Comparison of ENCODE assay signal across 8 cellular contexts in the genomic region with DNA sequence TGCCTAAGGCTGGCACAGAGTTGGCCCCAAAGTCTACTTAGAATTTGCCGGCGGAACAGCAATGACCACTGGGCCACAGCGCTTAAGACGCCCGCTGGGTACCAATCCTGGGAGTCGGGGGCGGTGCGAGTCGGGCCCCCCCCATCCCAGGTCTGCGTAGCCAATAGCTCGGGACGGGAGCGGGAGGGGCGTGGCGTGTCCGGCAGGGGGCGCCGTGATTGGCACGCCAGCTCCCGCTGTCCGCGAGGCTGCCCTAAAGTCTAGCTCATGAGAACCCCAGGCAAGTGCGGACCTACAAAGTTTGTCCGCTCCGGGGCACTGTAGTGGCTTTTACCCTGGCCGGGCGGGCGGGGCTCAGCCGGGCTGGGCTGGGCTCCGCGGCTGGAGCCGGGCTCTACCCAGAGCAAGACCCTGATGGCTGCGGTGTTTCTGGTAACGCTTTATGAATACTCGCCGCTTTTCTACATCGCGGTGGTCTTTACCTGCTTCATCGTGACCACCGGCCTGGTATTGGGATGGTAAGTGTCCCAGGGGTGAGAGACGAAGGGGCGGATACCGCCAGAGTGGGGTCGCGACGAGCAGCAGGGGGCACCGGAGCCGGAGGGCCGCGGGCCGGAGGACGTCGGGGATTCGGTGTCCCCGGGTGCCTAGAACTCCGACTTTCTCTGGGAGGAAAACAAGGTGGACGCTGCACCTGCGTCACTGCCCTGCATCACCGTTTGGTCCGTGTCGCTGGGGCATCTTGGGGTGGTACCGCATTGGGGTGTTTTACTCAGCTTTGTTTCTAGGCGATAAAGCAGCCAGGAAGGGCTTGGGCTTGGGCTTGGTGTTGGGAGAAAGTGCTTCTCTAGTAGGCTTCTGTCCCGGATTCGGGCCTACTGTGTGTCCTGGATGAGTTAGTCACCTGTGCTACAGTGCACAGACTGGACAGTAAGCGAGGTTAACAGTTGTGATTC. TPM values are rescaled to one million over a fixed set of nuclear protein-coding genes. Genes with fewer than 3 reads are reported as not detected.
A peak's percentile ranks its signal among the peaks of the same experiment; 100 is the strongest.
DNase-seq lines count a peak whose midpoint lies in the region; ATAC-seq and TF ChIP-seq lines count a peak whose summit lies in the region.

A gene with protein sequence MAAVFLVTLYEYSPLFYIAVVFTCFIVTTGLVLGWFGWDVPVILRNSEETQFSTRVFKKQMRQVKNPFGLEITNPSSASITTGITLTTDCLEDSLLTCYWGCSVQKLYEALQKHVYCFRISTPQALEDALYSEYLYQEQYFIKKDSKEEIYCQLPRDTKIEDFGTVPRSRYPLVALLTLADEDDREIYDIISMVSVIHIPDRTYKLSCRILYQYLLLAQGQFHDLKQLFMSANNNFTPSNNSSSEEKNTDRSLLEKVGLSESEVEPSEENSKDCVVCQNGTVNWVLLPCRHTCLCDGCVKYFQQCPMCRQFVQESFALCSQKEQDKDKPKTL (plus strand): TSS at position 361 of the 956 bp plus-strand sequence. CDS start 54 bp downstream, at position 415.

- TF ChIP-seq CTCF in WERI-Rb-1 (IDR thresholded peaks at IDR 0.05; ENCODE audit: low read depth, low read length) (peak; percentile 46), mammary epithelial cell (conservative IDR thresholded peaks at IDR 0.05 in 1 of 2, IDR thresholded peaks at IDR 0.05 in 1 of 2; ENCODE audit: extremely low read depth in 1 of 2, insufficient read depth in 1 of 2, low read depth in 1 of 2, low read length in 2 of 2) (peak in 1 of 2 donors; percentile 49), smooth muscle cell (IDR thresholded peaks at IDR 0.05; ENCODE audit: borderline replicate concordance, insufficient read depth, poor library complexity, severe bottlenecking) (peak; percentile 56)

- dilution Hi-C loops in mammary epithelial cell (cut with HindIII; ENCODE audit: low sequenced_read_pairs), result loop anchor here (5.0 kb wide), 1 partner anchor 83 kb away; no protein-coding TSS in a partner anchor

- ATAC-seq in GM18907 (IDR thresholded peaks at IDR 0.05; ENCODE audit: unreplicated experiment) (peak; percentile 96), HG03159 (IDR thresholded peaks at IDR 0.05; ENCODE audit: unreplicated experiment) (peak; percentile 94)

- WGBS in mammary epithelial cell (ENCODE audit: low coverage, missing lambda C conversion rate), result 1% methylated on average over 41 of the region's 66 CpGs
- WGBS in smooth muscle cell (ENCODE audit: low lambda C conversion rate), result 1% methylated on average over 65 of the region's 66 CpGs

- H3K9me3 ChIP-seq in WERI-Rb-1 (ENCODE audit: severe bottlenecking) (no peaks in the 10 kb centered on the region), mammary epithelial cell (replicated peaks; ENCODE audit: insufficient read depth, low read length) (no peaks in the 10 kb centered on the region), smooth muscle cell (replicated peaks; ENCODE audit: low read depth) (no peaks in the 10 kb centered on the region)

- H3K4me2 ChIP-seq in mammary epithelial cell (ENCODE audit: insufficient read depth, low read depth, low read length), result peak within 1 kb of the TSS; percentile 90
- peak within 1 kb of the TSS; percentile 95 for H3K4me2 ChIP-seq in smooth muscle cell

- peak; percentile 98 for DNase-seq in AG08396 (ENCODE audit: low spot score)
- peak; percentile 98 for DNase-seq in NCI-H2227 (lab: John Stamatoyannopoulos, UW; ENCODE audit: unreplicated experiment)
- peak; percentile 99 for DNase-seq in WERI-Rb-1
- peak; percentile 98 for DNase-seq in mammary epithelial cell
- DNase-seq in iPS-NIHi11 (ENCODE audit: low spot score), result peak; percentile 98
- DNase-seq in smooth muscle cell (lab: John Stamatoyannopoulos, UW; ENCODE audit: unreplicated experiment), result peak; percentile 90

- H3F3A ChIP-seq in smooth muscle cell (ENCODE audit: low read depth), result no peaks in the 10 kb centered on the region

- peak within 1 kb of the TSS; percentile 91 for H3K4me3 ChIP-seq in WERI-Rb-1 (ENCODE audit: low read depth, low read length)
- H3K4me3 ChIP-seq in mammary epithelial cell (replicated peaks in 1 of 3; ENCODE audit: insufficient read depth in 1 of 3, low read depth in 2 of 3, low read length in 3 of 3), result peak within 1 kb of the TSS; percentile 90 to 97 (median 96)
- H3K4me3 ChIP-seq in smooth muscle cell, result peak within 1 kb of the TSS; percentile 96

- intact Hi-C loops in mammary epithelial cell (cut with micrococcal nuclease), result loop anchor here (1.0 to 2.0 kb wide), 4 partner anchors 19 to 263 kb away; a partner anchor contains a TSS

- H3K36me3 ChIP-seq in WERI-Rb-1, result no peaks in the 10 kb centered on the region
- H3K36me3 ChIP-seq in mammary epithelial cell (ENCODE audit: insufficient read depth, low read length), result no peaks in the 10 kb centered on the region
- peaks cover 2% of the 10 kb centered on the region for H3K36me3 ChIP-seq in smooth muscle cell (ENCODE audit: low read depth)

- in situ Hi-C loops in mammary epithelial cell (cut with MboI; ENCODE audit: low sequenced_read_pairs in 2 of 2), result no loop called here

- H3K9ac ChIP-seq in mammary epithelial cell (ENCODE audit: insufficient read depth, low read length), result peak within 1 kb of the TSS; percentile 79
- peak within 1 kb of the TSS; percentile 72 for H3K9ac ChIP-seq in smooth muscle cell (ENCODE audit: low read depth)

- H4K20me1 ChIP-seq in mammary epithelial cell (ENCODE audit: insufficient read depth, low read length), result no peaks in the 10 kb centered on the region
- no peaks in the 10 kb centered on the region for H4K20me1 ChIP-seq in smooth muscle cell (ENCODE audit: low read depth)

- H2AFZ ChIP-seq in mammary epithelial cell (ENCODE audit: low read depth, low read length) (peak within 1 kb of the TSS; percentile 99), smooth muscle cell (ENCODE audit: low read depth) (peak within 1 kb of the TSS; percentile 99)

- BruUV-seq in mammary epithelial cell (replicated peaks; lab: Mats Ljungman, UMichigan), result no TSS peak

- H3K79me2 ChIP-seq in mammary epithelial cell (ENCODE audit: insufficient read depth, low read length) (peaks cover 46% of the 10 kb centered on the region), smooth muscle cell (ENCODE audit: low read depth) (peaks cover 50% of the 10 kb centered on the region)

- CTCF ChIA-PET in mammary epithelial cell (lab: Charles Lee; ENCODE audit: low non-redundant PET), result interaction anchor here (0.5 to 0.7 kb wide), 4 partner anchors 15 to 213 kb away, joined by 3 to 4 read pairs (median 3); no protein-coding TSS in a partner anchor

- no peaks in the 10 kb centered on the region for H3K27me3 ChIP-seq in WERI-Rb-1 (ENCODE audit: insufficient read depth, low read depth, severe bottlenecking)
- no peaks in the 10 kb centered on the region for H3K27me3 ChIP-seq in mammary epithelial cell (ENCODE audit: insufficient read depth, low read length)
- no peaks in the 10 kb centered on the region for H3K27me3 ChIP-seq in smooth muscle cell (ENCODE audit: low read depth)

- peak within 1 kb of the TSS; percentile 57 for H3K27ac ChIP-seq in WERI-Rb-1
- H3K27ac ChIP-seq in mammary epithelial cell (ENCODE audit: insufficient read depth, low read depth, low read length), result peak within 1 kb of the TSS; percentile 63
- peak within 1 kb of the TSS; percentile 30 for H3K27ac ChIP-seq in smooth muscle cell (ENCODE audit: low read depth)

- H3K4me1 ChIP-seq in mammary epithelial cell (ENCODE audit: insufficient read depth, low read length), result peaks cover 8% of the 10 kb centered on the region
- H3K4me1 ChIP-seq in smooth muscle cell (ENCODE audit: low read depth), result peaks cover 10% of the 10 kb centered on the region

RNA-seq across cellular contexts. Expression of the gene that starts here (rescaled TPM):
- 10 to 100 TPM; 14.3 to 16.4 TPM for total RNA-seq in mammary epithelial cell
- 6.7 TPM for polyA plus RNA-seq in mammary epithelial cell
- not detected for polyA minus RNA-seq in mammary epithelial cell
- total RNA-seq in smooth muscle cell, result 18.4 and 20.7 TPM in 2 replicates
- polyA plus RNA-seq in smooth muscle cell, result 20.5 and 30.6 TPM in 2 replicates

Comparison
In these comparisons a context has a peak if more than half of its experiments do, and no peak if none do; other contexts are left out.
1. Peak in every context shown above with its lines: DNase-seq, ATAC-seq, H3K4me3 ChIP-seq and H3K27ac ChIP-seq.